2 cellular contexts compared by ENCODE assay signal in the genomic region with DNA sequence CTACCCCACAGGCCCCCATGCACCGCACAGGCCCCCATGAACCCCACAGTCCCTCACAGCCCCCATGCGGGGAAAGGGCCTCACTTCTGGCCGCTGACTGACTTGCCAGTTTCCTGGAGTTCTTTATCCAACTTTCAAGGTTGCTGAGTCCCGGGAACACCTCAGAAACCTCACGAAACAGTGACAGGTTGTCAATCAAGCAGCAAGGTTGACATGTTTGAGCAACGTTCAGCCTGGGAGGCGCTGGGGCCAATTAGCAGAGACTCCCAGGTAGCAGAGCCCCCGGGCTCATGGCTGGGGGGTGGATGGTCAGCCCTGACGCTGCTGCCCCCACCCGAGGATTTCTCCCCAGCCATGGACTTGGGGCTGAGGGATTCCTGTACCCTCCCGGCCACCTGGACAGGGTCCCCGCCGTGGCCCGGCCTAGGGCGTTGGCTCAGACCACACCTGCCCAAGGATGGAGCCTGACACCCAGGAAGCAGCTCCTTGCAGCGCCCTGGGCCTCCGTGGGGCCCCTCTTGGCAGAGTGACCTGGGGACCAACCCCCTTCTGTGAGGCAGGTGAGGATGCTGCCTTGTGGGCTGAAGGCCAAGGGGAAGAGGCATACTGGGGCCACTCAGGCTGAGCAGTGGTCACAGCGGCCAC.
TF ChIP-seq lines count a peak whose summit lies in the region.

No MANE protein-coding gene starts in this region.

TF ChIP-seq in HEK293T, 16 proteins besides CTCF, POLR2A, EP300 and RAD21:
- no peak for TF ChIP-seq NFRKB (IDR thresholded peaks at IDR 0.05)
- TF ChIP-seq, protein P1, sequence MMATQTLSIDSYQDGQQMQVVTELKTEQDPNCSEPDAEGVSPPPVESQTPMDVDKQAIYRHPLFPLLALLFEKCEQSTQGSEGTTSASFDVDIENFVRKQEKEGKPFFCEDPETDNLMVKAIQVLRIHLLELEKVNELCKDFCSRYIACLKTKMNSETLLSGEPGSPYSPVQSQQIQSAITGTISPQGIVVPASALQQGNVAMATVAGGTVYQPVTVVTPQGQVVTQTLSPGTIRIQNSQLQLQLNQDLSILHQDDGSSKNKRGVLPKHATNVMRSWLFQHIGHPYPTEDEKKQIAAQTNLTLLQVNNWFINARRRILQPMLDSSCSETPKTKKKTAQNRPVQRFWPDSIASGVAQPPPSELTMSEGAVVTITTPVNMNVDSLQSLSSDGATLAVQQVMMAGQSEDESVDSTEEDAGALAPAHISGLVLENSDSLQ (IDR thresholded peaks at IDR 0.05): peak; percentile 43
- TF ChIP-seq ZNF384 (IDR thresholded peaks at IDR 0.05): no peak

TF ChIP-seq in H1, 55 proteins besides CTCF, POLR2A, EP300 and RAD21:
- TF ChIP-seq SIRT6 (IDR thresholded peaks at IDR 0.05; ENCODE audit: low read length) (no peak), CTBP2 (IDR thresholded peaks at IDR 0.05; ENCODE audit: borderline replicate concordance, insufficient read depth, insufficient read length, low read length) (no peak), SAP30 (IDR thresholded peaks at IDR 0.05; ENCODE audit: insufficient read depth, insufficient replicate concordance, low read length) (no peak), PHF8 (conservative IDR thresholded peaks at IDR 0.05; ENCODE audit: low read depth, low read length) (no peak), TEAD4 (IDR thresholded peaks at IDR 0.05; ENCODE audit: low read depth, low read length) (no peak), ZNF274 (IDR thresholded peaks at IDR 0.05; ENCODE audit: borderline replicate concordance, extremely low read depth, low read length) (no peak), POU5F1 (IDR thresholded peaks at IDR 0.05; ENCODE audit: low read depth, low read length) (no peak), RBBP5 (IDR thresholded peaks at IDR 0.05; ENCODE audit: borderline replicate concordance, low read depth, low read length) (no peak), CBX8 (IDR thresholded peaks at IDR 0.05; ENCODE audit: borderline replicate concordance, low read depth, low read length) (no peak), TCF12 (IDR thresholded peaks at IDR 0.05; ENCODE audit: low read depth, low read length) (no peak), CBX5 (IDR thresholded peaks at IDR 0.05; ENCODE audit: low read depth, low read length) (no peak), SRF (IDR thresholded peaks at IDR 0.05; ENCODE audit: low read depth, low read length) (no peak), GABPA (IDR thresholded peaks at IDR 0.05; ENCODE audit: borderline replicate concordance, insufficient read depth, low read length) (no peak), TBP (IDR thresholded peaks at IDR 0.05; ENCODE audit: low read depth, low read length) (no peak), MAFK (IDR thresholded peaks at IDR 0.05; ENCODE audit: low read depth, low read length) (no peak), CREB1 (IDR thresholded peaks at IDR 0.05) (no peak), NRF1 (IDR thresholded peaks at IDR 0.05; ENCODE audit: low read depth, low read length) (no peak)
- TF ChIP-seq, protein P2, sequence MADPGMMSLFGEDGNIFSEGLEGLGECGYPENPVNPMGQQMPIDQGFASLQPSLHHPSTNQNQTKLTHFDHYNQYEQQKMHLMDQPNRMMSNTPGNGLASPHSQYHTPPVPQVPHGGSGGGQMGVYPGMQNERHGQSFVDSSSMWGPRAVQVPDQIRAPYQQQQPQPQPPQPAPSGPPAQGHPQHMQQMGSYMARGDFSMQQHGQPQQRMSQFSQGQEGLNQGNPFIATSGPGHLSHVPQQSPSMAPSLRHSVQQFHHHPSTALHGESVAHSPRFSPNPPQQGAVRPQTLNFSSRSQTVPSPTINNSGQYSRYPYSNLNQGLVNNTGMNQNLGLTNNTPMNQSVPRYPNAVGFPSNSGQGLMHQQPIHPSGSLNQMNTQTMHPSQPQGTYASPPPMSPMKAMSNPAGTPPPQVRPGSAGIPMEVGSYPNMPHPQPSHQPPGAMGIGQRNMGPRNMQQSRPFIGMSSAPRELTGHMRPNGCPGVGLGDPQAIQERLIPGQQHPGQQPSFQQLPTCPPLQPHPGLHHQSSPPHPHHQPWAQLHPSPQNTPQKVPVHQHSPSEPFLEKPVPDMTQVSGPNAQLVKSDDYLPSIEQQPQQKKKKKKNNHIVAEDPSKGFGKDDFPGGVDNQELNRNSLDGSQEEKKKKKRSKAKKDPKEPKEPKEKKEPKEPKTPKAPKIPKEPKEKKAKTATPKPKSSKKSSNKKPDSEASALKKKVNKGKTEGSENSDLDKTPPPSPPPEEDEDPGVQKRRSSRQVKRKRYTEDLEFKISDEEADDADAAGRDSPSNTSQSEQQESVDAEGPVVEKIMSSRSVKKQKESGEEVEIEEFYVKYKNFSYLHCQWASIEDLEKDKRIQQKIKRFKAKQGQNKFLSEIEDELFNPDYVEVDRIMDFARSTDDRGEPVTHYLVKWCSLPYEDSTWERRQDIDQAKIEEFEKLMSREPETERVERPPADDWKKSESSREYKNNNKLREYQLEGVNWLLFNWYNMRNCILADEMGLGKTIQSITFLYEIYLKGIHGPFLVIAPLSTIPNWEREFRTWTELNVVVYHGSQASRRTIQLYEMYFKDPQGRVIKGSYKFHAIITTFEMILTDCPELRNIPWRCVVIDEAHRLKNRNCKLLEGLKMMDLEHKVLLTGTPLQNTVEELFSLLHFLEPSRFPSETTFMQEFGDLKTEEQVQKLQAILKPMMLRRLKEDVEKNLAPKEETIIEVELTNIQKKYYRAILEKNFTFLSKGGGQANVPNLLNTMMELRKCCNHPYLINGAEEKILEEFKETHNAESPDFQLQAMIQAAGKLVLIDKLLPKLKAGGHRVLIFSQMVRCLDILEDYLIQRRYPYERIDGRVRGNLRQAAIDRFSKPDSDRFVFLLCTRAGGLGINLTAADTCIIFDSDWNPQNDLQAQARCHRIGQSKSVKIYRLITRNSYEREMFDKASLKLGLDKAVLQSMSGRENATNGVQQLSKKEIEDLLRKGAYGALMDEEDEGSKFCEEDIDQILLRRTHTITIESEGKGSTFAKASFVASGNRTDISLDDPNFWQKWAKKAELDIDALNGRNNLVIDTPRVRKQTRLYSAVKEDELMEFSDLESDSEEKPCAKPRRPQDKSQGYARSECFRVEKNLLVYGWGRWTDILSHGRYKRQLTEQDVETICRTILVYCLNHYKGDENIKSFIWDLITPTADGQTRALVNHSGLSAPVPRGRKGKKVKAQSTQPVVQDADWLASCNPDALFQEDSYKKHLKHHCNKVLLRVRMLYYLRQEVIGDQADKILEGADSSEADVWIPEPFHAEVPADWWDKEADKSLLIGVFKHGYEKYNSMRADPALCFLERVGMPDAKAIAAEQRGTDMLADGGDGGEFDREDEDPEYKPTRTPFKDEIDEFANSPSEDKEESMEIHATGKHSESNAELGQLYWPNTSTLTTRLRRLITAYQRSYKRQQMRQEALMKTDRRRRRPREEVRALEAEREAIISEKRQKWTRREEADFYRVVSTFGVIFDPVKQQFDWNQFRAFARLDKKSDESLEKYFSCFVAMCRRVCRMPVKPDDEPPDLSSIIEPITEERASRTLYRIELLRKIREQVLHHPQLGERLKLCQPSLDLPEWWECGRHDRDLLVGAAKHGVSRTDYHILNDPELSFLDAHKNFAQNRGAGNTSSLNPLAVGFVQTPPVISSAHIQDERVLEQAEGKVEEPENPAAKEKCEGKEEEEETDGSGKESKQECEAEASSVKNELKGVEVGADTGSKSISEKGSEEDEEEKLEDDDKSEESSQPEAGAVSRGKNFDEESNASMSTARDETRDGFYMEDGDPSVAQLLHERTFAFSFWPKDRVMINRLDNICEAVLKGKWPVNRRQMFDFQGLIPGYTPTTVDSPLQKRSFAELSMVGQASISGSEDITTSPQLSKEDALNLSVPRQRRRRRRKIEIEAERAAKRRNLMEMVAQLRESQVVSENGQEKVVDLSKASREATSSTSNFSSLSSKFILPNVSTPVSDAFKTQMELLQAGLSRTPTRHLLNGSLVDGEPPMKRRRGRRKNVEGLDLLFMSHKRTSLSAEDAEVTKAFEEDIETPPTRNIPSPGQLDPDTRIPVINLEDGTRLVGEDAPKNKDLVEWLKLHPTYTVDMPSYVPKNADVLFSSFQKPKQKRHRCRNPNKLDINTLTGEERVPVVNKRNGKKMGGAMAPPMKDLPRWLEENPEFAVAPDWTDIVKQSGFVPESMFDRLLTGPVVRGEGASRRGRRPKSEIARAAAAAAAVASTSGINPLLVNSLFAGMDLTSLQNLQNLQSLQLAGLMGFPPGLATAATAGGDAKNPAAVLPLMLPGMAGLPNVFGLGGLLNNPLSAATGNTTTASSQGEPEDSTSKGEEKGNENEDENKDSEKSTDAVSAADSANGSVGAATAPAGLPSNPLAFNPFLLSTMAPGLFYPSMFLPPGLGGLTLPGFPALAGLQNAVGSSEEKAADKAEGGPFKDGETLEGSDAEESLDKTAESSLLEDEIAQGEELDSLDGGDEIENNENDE (IDR thresholded peaks at IDR 0.05; ENCODE audit: insufficient replicate concordance, low read length): no peak
